12 cellular contexts compared by ENCODE assay signal in genomic region chr7:43992896-43993295, GRCh38. TPM values are rescaled to one million over a fixed set of nuclear protein-coding genes. Genes with fewer than 3 reads are reported as not detected.
A peak's percentile ranks its signal among the peaks of the same experiment; 100 is the strongest.
DNase-seq lines count a peak whose midpoint lies in the region; ATAC-seq and TF ChIP-seq lines count a peak whose summit lies in the region.
"Not testable (repeated sequence)": the region's sequence is repeated elsewhere in the genome, so short reads cannot be mapped to it uniquely, and the experiment has no call there.
"Had no signal": no experiment of that assay in that cellular context is flagged by ENCODE, and none has a peak within 500 bp of the region (broad histone marks: within the 10 kb centered on the region; RNA-seq: fewer than 3 reads in every experiment).

No MANE protein-coding gene starts in this region.

- not testable (repeated sequence) for H3K4me3 Mint-ChIP-seq in activated naive CD8-positive, alpha-beta T cell treated with anti-CD3 and anti-CD28 coated beads, Interleukin-2, amount 50 U/mL, for 24 hours

- H3K27me3 Mint-ChIP-seq in activated naive CD8-positive, alpha-beta T cell treated with anti-CD3 and anti-CD28 coated beads, Interleukin-2, amount 50 U/mL, for 24 hours = not testable (repeated sequence)

- H3K27ac ChIP-seq in foreskin keratinocyte = not testable (repeated sequence)

- ATAC-seq in GM18505 (IDR thresholded peaks at IDR 0.05; ENCODE audit: unreplicated experiment) (peak; percentile 93), GM21367 (IDR thresholded peaks at IDR 0.05; ENCODE audit: unreplicated experiment) (peak; percentile 96), HG02798 (IDR thresholded peaks at IDR 0.05; ENCODE audit: poor library complexity, unreplicated experiment) (peak; percentile 86), HG03378 (IDR thresholded peaks at IDR 0.05; ENCODE audit: unreplicated experiment) (peak; percentile 97), foreskin keratinocyte (peak; percentile 87)
- ATAC-seq in activated naive CD8-positive, alpha-beta T cell treated with anti-CD3 and anti-CD28 coated beads, Interleukin-2, amount 50 U/mL, for 24 hours = peak; percentile 63

- TF ChIP-seq CTCF in foreskin keratinocyte (conservative IDR thresholded peaks at IDR 0.05) = not testable (repeated sequence)

- not testable (repeated sequence) for H3K27ac Mint-ChIP-seq in activated naive CD8-positive, alpha-beta T cell treated with anti-CD3 and anti-CD28 coated beads, Interleukin-2, amount 50 U/mL, for 24 hours

- DNase-seq in NCI-H2171 treated with DMSO at 0.1 percent for 48 hours (lab: John Stamatoyannopoulos, UW) = peak; percentile 24
- not testable (repeated sequence) for DNase-seq in activated naive CD8-positive, alpha-beta T cell treated with anti-CD3 and anti-CD28 coated beads, Interleukin-2, amount 50 U/mL, for 24 hours
- peak; percentile 58 to 81 for DNase-seq in foreskin keratinocyte

- not testable (repeated sequence) for TF ChIP-seq POLR2A in GM18505 (IDR thresholded peaks at IDR 0.05; ENCODE audit: borderline replicate concordance, extremely low read depth, insufficient read depth, insufficient read length)

- H3K36me3 Mint-ChIP-seq in activated naive CD8-positive, alpha-beta T cell treated with anti-CD3 and anti-CD28 coated beads, Interleukin-2, amount 50 U/mL, for 24 hours (ENCODE audit: low read depth) = not testable (repeated sequence)

- not testable (repeated sequence) for H3K4me1 ChIP-seq in foreskin keratinocyte

- H3K9me3 Mint-ChIP-seq in activated naive CD8-positive, alpha-beta T cell treated with anti-CD3 and anti-CD28 coated beads, Interleukin-2, amount 50 U/mL, for 24 hours = not testable (repeated sequence)

- H3K4me1 Mint-ChIP-seq in activated naive CD8-positive, alpha-beta T cell treated with anti-CD3 and anti-CD28 coated beads, Interleukin-2, amount 50 U/mL, for 24 hours = not testable (repeated sequence)

- not testable (repeated sequence) for H3K27me3 ChIP-seq in foreskin keratinocyte

RNA-seq across cellular contexts. Expression of gene SPDYE1, which starts 4.8 kb away (rescaled TPM):
- not detected in 2 replicates for total RNA-seq in foreskin keratinocyte
- polyA plus RNA-seq in foreskin keratinocyte = not detected in 2 replicates
- total RNA-seq: activated CD8-positive, alpha-beta memory T cell treated with anti-CD3 and anti-CD28 coated beads for 36 hours; Caco-2; H4; occipital lobe had no signal
- polyA plus RNA-seq: thymus had no signal

RNA-seq across cellular contexts. Expression of gene DBNL, which starts 51.6 kb away (rescaled TPM):
- 140 and 145 TPM in 2 replicates for total RNA-seq in foreskin keratinocyte
- polyA plus RNA-seq in foreskin keratinocyte = 143 and 150 TPM in 2 replicates
